16 cellular contexts compared by ENCODE assay signal in the genomic region with DNA sequence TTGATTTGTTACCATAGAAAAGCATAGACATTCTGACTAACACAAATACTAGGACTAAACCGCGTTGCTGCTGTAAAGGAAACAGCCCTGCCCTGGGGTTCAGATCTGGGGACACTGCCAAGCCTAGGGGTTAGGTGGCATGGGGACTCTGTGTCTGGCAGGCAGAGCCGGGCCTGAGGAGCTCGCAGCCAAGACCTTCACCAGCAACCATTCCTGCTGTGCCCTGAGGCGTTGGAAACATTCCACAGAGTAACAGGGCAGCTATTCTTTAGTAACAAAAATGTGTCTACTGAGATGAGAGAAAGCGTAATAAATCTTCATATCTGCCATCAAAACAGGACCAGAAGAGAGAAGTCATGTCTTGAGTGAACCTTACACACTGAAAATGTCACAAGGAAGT.
A peak's percentile ranks its signal among the peaks of the same experiment; 100 is the strongest.
DNase-seq lines count a peak whose midpoint lies in the region; ATAC-seq, FAIRE-seq and TF ChIP-seq lines count a peak whose summit lies in the region.
"Had no signal": no experiment of that assay in that cellular context is flagged by ENCODE, and none has a peak within 500 bp of the region (broad histone marks: within the 10 kb centered on the region; RNA-seq: fewer than 3 reads in every experiment).

No MANE protein-coding gene starts in this region.

- H3K4me1 Mint-ChIP-seq in Caco-2 (ENCODE audit: low read depth, unreplicated experiment): no peaks in the 10 kb centered on the region
- H3K4me1 Mint-ChIP-seq: T-cell had no signal

- intact Hi-C loops in Caco-2 (cut with micrococcal nuclease; ENCODE audit: unreplicated experiment): no loop called here
- intact Hi-C loops in endothelial cell of umbilical vein (cut with micrococcal nuclease): no loop called here

- TF ChIP-seq POLR2A in endothelial cell of umbilical vein (IDR thresholded peaks at IDR 0.05; ENCODE audit: low read depth, low read length): no peak

- no peaks in the 10 kb centered on the region for H4K20me1 ChIP-seq in endothelial cell of umbilical vein (replicated peaks; ENCODE audit: control insufficient read depth, extremely low read depth, insufficient read depth, low read length)

- H3K27ac Mint-ChIP-seq in Caco-2 (ENCODE audit: unreplicated experiment): no peak overlapping the region
- H3K27ac Mint-ChIP-seq: activated naive CD4-positive, alpha-beta T cell treated with anti-CD3 and anti-CD28 coated beads, Interleukin-2, amount 50 U/mL, for 72 hours; T-cell had no signal

- no peaks in the 10 kb centered on the region for H3K79me2 ChIP-seq in endothelial cell of umbilical vein (ENCODE audit: control insufficient read depth, insufficient read depth, low read length)
- H3K79me2 ChIP-seq: parathyroid adenoma had no signal

- H3K36me3 ChIP-seq in Caco-2 (ENCODE audit: control insufficient read depth, insufficient read depth, low read length) (no peaks in the 10 kb centered on the region), endothelial cell of umbilical vein (ENCODE audit: control insufficient read depth in 2 of 2, extremely low read depth in 1 of 2, insufficient read depth in 2 of 2, low read length in 2 of 2) (no peaks in the 10 kb centered on the region)

- H3K27me3 Mint-ChIP-seq in Caco-2 (ENCODE audit: insufficient read depth, unreplicated experiment): no peaks in the 10 kb centered on the region
- H3K27me3 Mint-ChIP-seq: T-cell had no signal

- peak; percentile 16 to 63 for DNase-seq in Caco-2
- DNase-seq in RCC 7860 (ENCODE audit: low spot score): peak; percentile 7
- peak; percentile 9 for DNase-seq in endothelial cell of umbilical vein (ENCODE audit: low read depth, low spot score)
- peak; percentile 39 for DNase-seq in myocyte (ENCODE audit: low read depth)
- DNase-seq in DMS 273 (lab: John Stamatoyannopoulos, UW; ENCODE audit: unreplicated experiment): no peak
- DNase-seq in retina: no peak
- no peak for DNase-seq in NK-92 treated with Interleukin-12 subunit alpha and Interleukin-12 subunit beta, amount 100 ng/mL, for 24 hours (lab: John Stamatoyannopoulos, UW)
- DNase-seq: activated CD4-positive, alpha-beta T cell treated with anti-CD3 and anti-CD28 coated beads for 1 hour; activated T-cell treated with anti-CD3 and anti-CD28 coated beads for 4 hours; DMS53; MM.1S; T-cell had no signal

- peak overlapping the region; percentile 80 for H2AFZ ChIP-seq in endothelial cell of umbilical vein (ENCODE audit: low read depth, low read length)
- H2AFZ ChIP-seq: parathyroid adenoma had no signal

- H3K4me2 ChIP-seq in endothelial cell of umbilical vein (ENCODE audit: insufficient read depth, low read length): no peak overlapping the region

- H3K9me3 ChIP-seq in Caco-2: no peaks in the 10 kb centered on the region
- H3K9me3 ChIP-seq in endothelial cell of umbilical vein (replicated peaks; ENCODE audit: control insufficient read depth, insufficient read depth, low read length): no peaks in the 10 kb centered on the region

- TF ChIP-seq CTCF in Caco-2 (IDR thresholded peaks at IDR 0.05; ENCODE audit: insufficient read depth in 1 of 2, low read depth in 1 of 2, low read length in 1 of 2, severe bottlenecking in 1 of 2, unreplicated experiment in 1 of 2): no peak
- TF ChIP-seq CTCF in endothelial cell of umbilical vein (IDR thresholded peaks at IDR 0.05; ENCODE audit: extremely low read depth in 1 of 2, insufficient read depth in 1 of 2, low read depth in 1 of 2, low read length in 2 of 2): no peak

- dilution Hi-C loops in endothelial cell of umbilical vein (cut with MboI; ENCODE audit: extremely low pct_ligation_motif_present, low sequenced_read_pairs): no loop called here

- BruUV-seq in Caco-2 (replicated peaks; lab: Mats Ljungman, UMichigan) (no TSS peak), endothelial cell of umbilical vein (replicated peaks; lab: Mats Ljungman, UMichigan) (no TSS peak)

- H3K4me3 Mint-ChIP-seq in Caco-2 (ENCODE audit: unreplicated experiment): no peak overlapping the region
- H3K4me3 Mint-ChIP-seq: T-cell had no signal

- CTCF ChIA-PET in Caco-2 (lab: Charles Lee) (no interaction called here), endothelial cell of umbilical vein (lab: Charles Lee) (interaction anchor here (1.3 kb wide), 1 partner anchor 17 kb away, joined by 3 read pairs; no protein-coding TSS in a partner anchor)

- H3K9me1 ChIP-seq in endothelial cell of umbilical vein (replicated peaks; ENCODE audit: control insufficient read depth, extremely low read depth, insufficient read depth, low read length): peaks cover 3% of the 10 kb centered on the region

- no peaks in the 10 kb centered on the region for H3K27me3 ChIP-seq in Caco-2 (replicated peaks; ENCODE audit: control insufficient read depth, insufficient read depth, low read length)
- no peaks in the 10 kb centered on the region for H3K27me3 ChIP-seq in endothelial cell of umbilical vein (ENCODE audit: control insufficient read depth in 2 of 2, insufficient read depth in 2 of 2, low read length in 2 of 2)

- POLR2A ChIA-PET in Caco-2 (lab: Charles Lee): no interaction called here
- POLR2A ChIA-PET in endothelial cell of umbilical vein (lab: Charles Lee): no interaction called here

- peaks cover 9% of the 10 kb centered on the region for H3K9me3 Mint-ChIP-seq in Caco-2 (ENCODE audit: unreplicated experiment)

- H3K4me3 ChIP-seq in Caco-2 (ENCODE audit: low read depth, low read length): no peak overlapping the region
- no peak overlapping the region for H3K4me3 ChIP-seq in endothelial cell of umbilical vein (replicated peaks in 1 of 3; ENCODE audit: insufficient read depth in 1 of 3, low read depth in 1 of 3, low read length in 3 of 3)

- no peak for ATAC-seq in HG02852 (IDR thresholded peaks at IDR 0.05; ENCODE audit: unreplicated experiment)
- ATAC-seq: activated naive CD4-positive, alpha-beta T cell treated with anti-CD3 and anti-CD28 coated beads, Interleukin-2, amount 50 U/mL, for 72 hours; esophagus mucosa; T-cell had no signal

- H3K36me3 Mint-ChIP-seq in Caco-2 (ENCODE audit: insufficient read depth, unreplicated experiment): no peaks in the 10 kb centered on the region
- H3K36me3 Mint-ChIP-seq: activated naive CD4-positive, alpha-beta T cell treated with anti-CD3 and anti-CD28 coated beads, Interleukin-2, amount 50 U/mL, for 72 hours; T-cell had no signal

- FAIRE-seq in RCC 7860 (lab: Jason Lieb, UNC) (no peak), endothelial cell of umbilical vein (lab: Jason Lieb, UNC) (no peak)

- H3K4me1 ChIP-seq in Caco-2 (peaks cover 28% of the 10 kb centered on the region), endothelial cell of umbilical vein (ENCODE audit: control insufficient read depth, extremely low read depth, insufficient read depth, low read length) (no peaks in the 10 kb centered on the region)
- H3K4me1 ChIP-seq: parathyroid adenoma had no signal

- no peak overlapping the region for H3K27ac ChIP-seq in endothelial cell of umbilical vein (ENCODE audit: insufficient read depth, low read depth, low read length)
- H3K27ac ChIP-seq: parathyroid adenoma had no signal

- no peak overlapping the region for H3K9ac ChIP-seq in endothelial cell of umbilical vein (replicated peaks; ENCODE audit: extremely low read depth, insufficient read depth, low read length)
- H3K9ac ChIP-seq: parathyroid adenoma had no signal

TF ChIP-seq in endothelial cell of umbilical vein, 7 proteins besides CTCF, POLR2A, EP300 and RAD21:
- TF ChIP-seq FOS (IDR thresholded peaks at IDR 0.05; ENCODE audit: borderline replicate concordance, insufficient read depth, low read length): no peak
- TF ChIP-seq POLR2AphosphoS5 (IDR thresholded peaks at IDR 0.05; ENCODE audit: insufficient read depth, low read depth, low read length): no peak
- TF ChIP-seq, protein P1, sequence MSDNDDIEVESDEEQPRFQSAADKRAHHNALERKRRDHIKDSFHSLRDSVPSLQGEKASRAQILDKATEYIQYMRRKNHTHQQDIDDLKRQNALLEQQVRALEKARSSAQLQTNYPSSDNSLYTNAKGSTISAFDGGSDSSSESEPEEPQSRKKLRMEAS (IDR thresholded peaks at IDR 0.05; ENCODE audit: insufficient read depth, insufficient read length): no peak
- no peak for TF ChIP-seq MYC (IDR thresholded peaks at IDR 0.05; ENCODE audit: low read depth, low read length)
- TF ChIP-seq JUN (IDR thresholded peaks at IDR 0.05; ENCODE audit: borderline replicate concordance, insufficient read depth, insufficient read length, low read depth): no peak
- TF ChIP-seq EZH2 (IDR thresholded peaks at IDR 0.05; ENCODE audit: borderline replicate concordance, low read depth, low read length, severe bottlenecking): no peak
- TF ChIP-seq GATA2 (IDR thresholded peaks at IDR 0.05; ENCODE audit: insufficient read depth, insufficient read length, low read depth, low read length): no peak
TF ChIP-seq in endothelial cell of umbilical vein: peak in this region for 0.

Comparison
In these comparisons a context has a peak if more than half of its experiments do, and no peak if none do; other contexts are left out.
1. DNase-seq: peak in Caco-2 (2 of 2), RCC 7860 (single experiment), endothelial cell of umbilical vein (single experiment) and myocyte (single experiment); none in DMS 273 (single experiment), retina (single experiment) and NK-92 treated with Interleukin-12 subunit alpha and Interleukin-12 subunit beta, amount 100 ng/mL, for 24 hours (single experiment).